2 cellular contexts compared by ENCODE assay signal in genomic region chr4:6228158-6229067, GRCh38.
TF ChIP-seq lines count a peak whose summit lies in the region.

No MANE protein-coding gene starts in this region.

TF ChIP-seq in SK-N-SH, 30 proteins besides CTCF, POLR2A, EP300 and RAD21 (continued from another document):
- TF ChIP-seq USF2 (IDR thresholded peaks at IDR 0.05; ENCODE audit: borderline replicate concordance, low read depth, low read length), result no peak
- TF ChIP-seq FOSL2 (IDR thresholded peaks at IDR 0.05; ENCODE audit: borderline replicate concordance, low read depth), result no peak
- no peak for TF ChIP-seq EZH2phosphoT487 (IDR thresholded peaks at IDR 0.05; ENCODE audit: borderline replicate concordance, low read depth)
- TF ChIP-seq TCF12 (IDR thresholded peaks at IDR 0.05), result no peak
- no peak for TF ChIP-seq ZBTB33 (IDR thresholded peaks at IDR 0.05; ENCODE audit: borderline replicate concordance, low read depth)
- TF ChIP-seq POLR2AphosphoS5 (IDR thresholded peaks at IDR 0.05; ENCODE audit: low read depth, low read length), result no peak

TF ChIP-seq in SK-N-SH treated with all-trans-retinoic acid at 6 μM for 48 hours, 23 proteins besides CTCF, POLR2A, EP300 and RAD21 (continued from another document):
- TF ChIP-seq, protein P1, sequence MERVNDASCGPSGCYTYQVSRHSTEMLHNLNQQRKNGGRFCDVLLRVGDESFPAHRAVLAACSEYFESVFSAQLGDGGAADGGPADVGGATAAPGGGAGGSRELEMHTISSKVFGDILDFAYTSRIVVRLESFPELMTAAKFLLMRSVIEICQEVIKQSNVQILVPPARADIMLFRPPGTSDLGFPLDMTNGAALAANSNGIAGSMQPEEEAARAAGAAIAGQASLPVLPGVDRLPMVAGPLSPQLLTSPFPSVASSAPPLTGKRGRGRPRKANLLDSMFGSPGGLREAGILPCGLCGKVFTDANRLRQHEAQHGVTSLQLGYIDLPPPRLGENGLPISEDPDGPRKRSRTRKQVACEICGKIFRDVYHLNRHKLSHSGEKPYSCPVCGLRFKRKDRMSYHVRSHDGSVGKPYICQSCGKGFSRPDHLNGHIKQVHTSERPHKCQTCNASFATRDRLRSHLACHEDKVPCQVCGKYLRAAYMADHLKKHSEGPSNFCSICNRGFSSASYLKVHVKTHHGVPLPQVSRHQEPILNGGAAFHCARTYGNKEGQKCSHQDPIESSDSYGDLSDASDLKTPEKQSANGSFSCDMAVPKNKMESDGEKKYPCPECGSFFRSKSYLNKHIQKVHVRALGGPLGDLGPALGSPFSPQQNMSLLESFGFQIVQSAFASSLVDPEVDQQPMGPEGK (CRISPR knock-in tag; IDR thresholded peaks at IDR 0.05; ENCODE audit: borderline replicate concordance), result no peak
